25 cellular contexts compared by ENCODE assay signal in the genomic region with DNA sequence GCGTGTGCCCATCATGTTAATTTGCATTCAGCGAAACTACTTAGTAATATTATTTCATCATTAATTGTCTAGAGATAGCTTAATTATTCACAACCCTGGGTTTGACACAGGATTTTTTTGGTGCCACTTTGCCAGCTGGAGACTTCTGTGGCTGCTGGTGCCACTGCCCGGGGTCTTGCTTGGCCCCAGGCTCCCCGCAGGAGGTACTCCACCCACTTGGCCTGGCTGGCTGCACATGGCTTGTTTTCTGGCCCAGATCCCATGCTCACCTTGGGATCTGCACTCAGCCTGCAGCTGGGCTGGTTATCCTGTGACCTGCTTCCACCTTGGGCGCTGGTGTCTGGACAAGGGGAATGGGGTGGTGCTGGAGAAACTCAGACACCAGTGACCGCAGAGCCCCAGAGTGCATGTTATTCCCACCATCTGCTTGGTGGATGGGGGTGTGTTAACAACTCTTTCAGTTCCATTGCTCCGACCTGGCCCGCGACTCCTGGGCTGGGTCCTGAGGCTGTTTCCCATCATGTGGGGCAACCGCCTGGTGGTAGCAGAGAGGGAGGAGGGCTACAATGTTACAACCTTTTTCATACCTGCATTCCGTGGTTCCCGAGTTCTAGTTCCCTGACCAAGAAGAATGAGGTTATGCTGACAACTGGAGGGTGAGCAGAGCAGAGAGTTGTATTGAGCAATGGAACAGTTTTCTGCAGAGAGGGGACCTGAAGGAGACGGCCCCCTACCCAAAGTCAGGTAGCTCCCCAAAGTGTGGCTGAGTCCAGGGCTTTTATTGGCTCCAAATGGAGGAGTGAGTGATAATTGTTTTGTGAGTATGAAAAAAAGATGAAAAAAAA.
"Had no signal": no experiment of that assay in that cellular context is flagged by ENCODE, and none has a peak within 500 bp of the region (broad histone marks: within the 10 kb centered on the region; RNA-seq: fewer than 3 reads in every experiment).

No MANE protein-coding gene starts in this region.

- H3K36me3 Mint-ChIP-seq: naive thymus-derived CD4-positive, alpha-beta T cell; neural progenitor cell; stimulated activated naive B cell treated with anti-CD40 and anti-IgM and Interleukin-4, amounts not matched to agents 10 μg/mL and 1 μg/mL and 100 μg/mL, for 72 hours had no signal

- H3K27me3 ChIP-seq: esophagus squamous epithelium, neural progenitor cell, tibial nerve, upper lobe of left lung, uterus had no signal

- DNase-seq: dermis blood vessel endothelial cell; effector memory CD4-positive, alpha-beta T cell; erythroblast; esophagus squamous epithelium; foreskin melanocyte; hypothalamus; mammary epithelial cell; midbrain; naive thymus-derived CD4-positive, alpha-beta T cell; nucleus accumbens; stimulated activated CD4-positive, alpha-beta T cell treated with anti-CD3 and anti-CD28 coated beads, Interleukin-15, amount 100 ng/mL, for 24 hours; stimulated activated CD4-positive, alpha-beta T cell treated with anti-CD3 and anti-CD28 coated beads, Interleukin-2, amount 100 ng/mL, for 48 hours; stimulated activated naive B cell treated with anti-CD40 and anti-IgM and Interleukin-4, amounts not matched to agents 10 μg/mL and 1 μg/mL and 100 μg/mL, for 72 hours; uterus had no signal

- H3K9me3 ChIP-seq: esophagus squamous epithelium, prostate gland, thoracic aorta, tibial nerve, uterus had no signal

- H3K36me3 ChIP-seq: esophagus squamous epithelium, neural progenitor cell, prostate gland, thoracic aorta, tibial nerve, upper lobe of left lung, uterus had no signal

- ATAC-seq: left lobe of liver; naive thymus-derived CD4-positive, alpha-beta T cell; right cardiac atrium; stimulated activated naive B cell treated with anti-CD40 and anti-IgM and Interleukin-4, amounts not matched to agents 10 μg/mL and 1 μg/mL and 100 μg/mL, for 72 hours had no signal

- H3K4me3 Mint-ChIP-seq: naive thymus-derived CD4-positive, alpha-beta T cell; nephron; neural progenitor cell; stimulated activated naive B cell treated with anti-CD40 and anti-IgM and Interleukin-4, amounts not matched to agents 10 μg/mL and 1 μg/mL and 100 μg/mL, for 72 hours; stimulated activated naive CD8-positive, alpha-beta T cell treated with anti-CD3 and anti-CD28 coated beads, Interleukin-15, Interleukin-2, amounts not matched to agents 100 ng/mL and 50 ng/mL, for 24 hours had no signal

- H3K27ac Mint-ChIP-seq: naive thymus-derived CD4-positive, alpha-beta T cell; nephron; neural progenitor cell; stimulated activated naive B cell treated with anti-CD40 and anti-IgM and Interleukin-4, amounts not matched to agents 10 μg/mL and 1 μg/mL and 100 μg/mL, for 72 hours; stimulated activated naive CD8-positive, alpha-beta T cell treated with anti-CD3 and anti-CD28 coated beads, Interleukin-15, Interleukin-2, amounts not matched to agents 100 ng/mL and 50 ng/mL, for 24 hours had no signal

- H3K4me1 ChIP-seq: esophagus squamous epithelium, neural progenitor cell, prostate gland, tibial nerve, upper lobe of left lung, uterus had no signal

- H3K4me3 ChIP-seq: coronary artery, esophagus squamous epithelium, neural progenitor cell, prostate gland, skin epidermis, thoracic aorta, tibial nerve, upper lobe of left lung, uterus had no signal

- H3K27ac ChIP-seq: coronary artery, esophagus squamous epithelium, neural progenitor cell, prostate gland, skin epidermis, thoracic aorta, tibial nerve, upper lobe of left lung, uterus had no signal

- H3K27me3 Mint-ChIP-seq: naive thymus-derived CD4-positive, alpha-beta T cell; stimulated activated naive B cell treated with anti-CD40 and anti-IgM and Interleukin-4, amounts not matched to agents 10 μg/mL and 1 μg/mL and 100 μg/mL, for 72 hours; stimulated activated naive CD8-positive, alpha-beta T cell treated with anti-CD3 and anti-CD28 coated beads, Interleukin-15, Interleukin-2, amounts not matched to agents 100 ng/mL and 50 ng/mL, for 24 hours had no signal

- H3K9me3 Mint-ChIP-seq: nephron, neural progenitor cell had no signal

- H3K4me1 Mint-ChIP-seq: naive thymus-derived CD4-positive, alpha-beta T cell; nephron; neural progenitor cell; stimulated activated naive B cell treated with anti-CD40 and anti-IgM and Interleukin-4, amounts not matched to agents 10 μg/mL and 1 μg/mL and 100 μg/mL, for 72 hours had no signal
